In the genomic region with DNA sequence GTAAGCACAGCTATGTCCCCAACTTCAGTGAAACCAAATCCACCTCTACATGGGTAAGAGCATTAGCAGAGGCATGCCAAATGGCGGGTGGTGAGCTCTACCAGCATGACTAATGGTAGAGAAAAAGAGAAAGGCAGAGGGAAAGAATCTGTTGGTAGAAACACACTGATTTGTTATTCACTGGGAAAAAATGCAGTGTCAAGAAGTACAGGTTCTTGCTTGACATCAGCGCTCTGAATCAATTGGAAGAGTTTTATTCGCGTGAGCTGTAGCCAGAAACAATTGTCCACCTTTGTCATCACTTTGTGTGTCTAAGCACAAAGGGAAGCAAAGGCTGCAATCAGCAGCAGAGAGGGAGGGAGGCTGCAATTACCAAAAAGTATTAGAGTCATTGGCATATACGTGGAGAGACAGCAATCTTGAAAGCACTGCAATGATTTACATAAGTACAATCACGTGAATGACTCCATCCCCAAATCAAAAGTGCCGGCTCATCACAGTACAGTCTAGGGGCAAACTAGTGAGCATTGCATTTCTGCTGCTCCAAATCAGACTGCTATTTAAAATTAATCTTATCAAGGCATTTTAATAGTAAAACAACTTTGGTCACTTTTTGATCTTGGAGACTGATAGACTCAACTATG, we compare ENCODE assay signal across 1 cellular context.
TF ChIP-seq lines count a peak whose summit lies in the region.

No MANE protein-coding gene starts in this region.

TF ChIP-seq in GM23338, 12 proteins besides CTCF, POLR2A, EP300 and RAD21:
- TF ChIP-seq, protein P1, sequence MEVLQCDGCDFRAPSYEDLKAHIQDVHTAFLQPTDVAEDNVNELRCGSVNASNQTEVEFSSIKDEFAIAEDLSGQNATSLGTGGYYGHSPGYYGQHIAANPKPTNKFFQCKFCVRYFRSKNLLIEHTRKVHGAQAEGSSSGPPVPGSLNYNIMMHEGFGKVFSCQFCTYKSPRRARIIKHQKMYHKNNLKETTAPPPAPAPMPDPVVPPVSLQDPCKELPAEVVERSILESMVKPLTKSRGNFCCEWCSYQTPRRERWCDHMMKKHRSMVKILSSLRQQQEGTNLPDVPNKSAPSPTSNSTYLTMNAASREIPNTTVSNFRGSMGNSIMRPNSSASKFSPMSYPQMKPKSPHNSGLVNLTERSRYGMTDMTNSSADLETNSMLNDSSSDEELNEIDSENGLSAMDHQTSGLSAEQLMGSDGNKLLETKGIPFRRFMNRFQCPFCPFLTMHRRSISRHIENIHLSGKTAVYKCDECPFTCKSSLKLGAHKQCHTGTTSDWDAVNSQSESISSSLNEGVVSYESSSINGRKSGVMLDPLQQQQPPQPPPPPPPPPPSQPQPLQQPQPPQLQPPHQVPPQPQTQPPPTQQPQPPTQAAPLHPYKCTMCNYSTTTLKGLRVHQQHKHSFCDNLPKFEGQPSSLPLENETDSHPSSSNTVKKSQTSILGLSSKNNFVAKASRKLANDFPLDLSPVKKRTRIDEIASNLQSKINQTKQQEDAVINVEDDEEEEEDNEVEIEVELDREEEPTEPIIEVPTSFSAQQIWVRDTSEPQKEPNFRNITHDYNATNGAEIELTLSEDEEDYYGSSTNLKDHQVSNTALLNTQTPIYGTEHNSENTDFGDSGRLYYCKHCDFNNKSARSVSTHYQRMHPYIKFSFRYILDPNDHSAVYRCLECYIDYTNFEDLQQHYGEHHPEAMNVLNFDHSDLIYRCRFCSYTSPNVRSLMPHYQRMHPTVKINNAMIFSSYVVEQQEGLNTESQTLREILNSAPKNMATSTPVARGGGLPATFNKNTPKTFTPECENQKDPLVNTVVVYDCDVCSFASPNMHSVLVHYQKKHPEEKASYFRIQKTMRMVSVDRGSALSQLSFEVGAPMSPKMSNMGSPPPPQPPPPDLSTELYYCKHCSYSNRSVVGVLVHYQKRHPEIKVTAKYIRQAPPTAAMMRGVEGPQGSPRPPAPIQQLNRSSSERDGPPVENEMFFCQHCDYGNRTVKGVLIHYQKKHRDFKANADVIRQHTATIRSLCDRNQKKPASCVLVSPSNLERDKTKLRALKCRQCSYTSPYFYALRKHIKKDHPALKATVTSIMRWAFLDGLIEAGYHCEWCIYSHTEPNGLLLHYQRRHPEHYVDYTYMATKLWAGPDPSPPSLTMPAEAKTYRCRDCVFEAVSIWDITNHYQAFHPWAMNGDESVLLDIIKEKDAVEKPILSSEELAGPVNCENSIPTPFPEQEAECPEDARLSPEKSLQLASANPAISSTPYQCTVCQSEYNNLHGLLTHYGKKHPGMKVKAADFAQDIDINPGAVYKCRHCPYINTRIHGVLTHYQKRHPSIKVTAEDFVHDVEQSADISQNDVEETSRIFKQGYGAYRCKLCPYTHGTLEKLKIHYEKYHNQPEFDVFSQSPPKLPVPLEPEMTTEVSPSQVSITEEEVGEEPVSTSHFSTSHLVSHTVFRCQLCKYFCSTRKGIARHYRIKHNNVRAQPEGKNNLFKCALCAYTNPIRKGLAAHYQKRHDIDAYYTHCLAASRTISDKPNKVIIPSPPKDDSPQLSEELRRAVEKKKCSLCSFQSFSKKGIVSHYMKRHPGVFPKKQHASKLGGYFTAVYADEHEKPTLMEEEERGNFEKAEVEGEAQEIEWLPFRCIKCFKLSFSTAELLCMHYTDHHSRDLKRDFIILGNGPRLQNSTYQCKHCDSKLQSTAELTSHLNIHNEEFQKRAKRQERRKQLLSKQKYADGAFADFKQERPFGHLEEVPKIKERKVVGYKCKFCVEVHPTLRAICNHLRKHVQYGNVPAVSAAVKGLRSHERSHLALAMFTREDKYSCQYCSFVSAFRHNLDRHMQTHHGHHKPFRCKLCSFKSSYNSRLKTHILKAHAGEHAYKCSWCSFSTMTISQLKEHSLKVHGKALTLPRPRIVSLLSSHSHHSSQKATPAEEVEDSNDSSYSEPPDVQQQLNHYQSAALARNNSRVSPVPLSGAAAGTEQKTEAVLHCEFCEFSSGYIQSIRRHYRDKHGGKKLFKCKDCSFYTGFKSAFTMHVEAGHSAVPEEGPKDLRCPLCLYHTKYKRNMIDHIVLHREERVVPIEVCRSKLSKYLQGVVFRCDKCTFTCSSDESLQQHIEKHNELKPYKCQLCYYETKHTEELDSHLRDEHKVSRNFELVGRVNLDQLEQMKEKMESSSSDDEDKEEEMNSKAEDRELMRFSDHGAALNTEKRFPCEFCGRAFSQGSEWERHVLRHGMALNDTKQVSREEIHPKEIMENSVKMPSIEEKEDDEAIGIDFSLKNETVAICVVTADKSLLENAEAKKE (CRISPR knock-in tag; IDR thresholded peaks at IDR 0.05), result no peak
- TF ChIP-seq ZNF331 (CRISPR knock-in tag; IDR thresholded peaks at IDR 0.05; ENCODE audit: low read depth) (no peak), CREB1 (CRISPR knock-in tag; IDR thresholded peaks at IDR 0.05; ENCODE audit: low read depth) (no peak), STAT1 (IDR thresholded peaks at IDR 0.05; ENCODE audit: unreplicated experiment) (no peak)
- TF ChIP-seq, protein P2, sequence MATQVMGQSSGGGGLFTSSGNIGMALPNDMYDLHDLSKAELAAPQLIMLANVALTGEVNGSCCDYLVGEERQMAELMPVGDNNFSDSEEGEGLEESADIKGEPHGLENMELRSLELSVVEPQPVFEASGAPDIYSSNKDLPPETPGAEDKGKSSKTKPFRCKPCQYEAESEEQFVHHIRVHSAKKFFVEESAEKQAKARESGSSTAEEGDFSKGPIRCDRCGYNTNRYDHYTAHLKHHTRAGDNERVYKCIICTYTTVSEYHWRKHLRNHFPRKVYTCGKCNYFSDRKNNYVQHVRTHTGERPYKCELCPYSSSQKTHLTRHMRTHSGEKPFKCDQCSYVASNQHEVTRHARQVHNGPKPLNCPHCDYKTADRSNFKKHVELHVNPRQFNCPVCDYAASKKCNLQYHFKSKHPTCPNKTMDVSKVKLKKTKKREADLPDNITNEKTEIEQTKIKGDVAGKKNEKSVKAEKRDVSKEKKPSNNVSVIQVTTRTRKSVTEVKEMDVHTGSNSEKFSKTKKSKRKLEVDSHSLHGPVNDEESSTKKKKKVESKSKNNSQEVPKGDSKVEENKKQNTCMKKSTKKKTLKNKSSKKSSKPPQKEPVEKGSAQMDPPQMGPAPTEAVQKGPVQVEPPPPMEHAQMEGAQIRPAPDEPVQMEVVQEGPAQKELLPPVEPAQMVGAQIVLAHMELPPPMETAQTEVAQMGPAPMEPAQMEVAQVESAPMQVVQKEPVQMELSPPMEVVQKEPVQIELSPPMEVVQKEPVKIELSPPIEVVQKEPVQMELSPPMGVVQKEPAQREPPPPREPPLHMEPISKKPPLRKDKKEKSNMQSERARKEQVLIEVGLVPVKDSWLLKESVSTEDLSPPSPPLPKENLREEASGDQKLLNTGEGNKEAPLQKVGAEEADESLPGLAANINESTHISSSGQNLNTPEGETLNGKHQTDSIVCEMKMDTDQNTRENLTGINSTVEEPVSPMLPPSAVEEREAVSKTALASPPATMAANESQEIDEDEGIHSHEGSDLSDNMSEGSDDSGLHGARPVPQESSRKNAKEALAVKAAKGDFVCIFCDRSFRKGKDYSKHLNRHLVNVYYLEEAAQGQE (IDR thresholded peaks at IDR 0.05; ENCODE audit: unreplicated experiment), result no peak
TF ChIP-seq in GM23338: peak in this region for 0.
